ENCODE assay signal across 21 cellular contexts in genomic region chr2:173716458-173717052, GRCh38.
"Had no signal": no experiment of that assay in that cellular context is flagged by ENCODE, and none has a peak within 500 bp of the region (broad histone marks: within the 10 kb centered on the region; RNA-seq: fewer than 3 reads in every experiment).

No MANE protein-coding gene starts in this region.

- H3K36me3 Mint-ChIP-seq: activated naive CD4-positive, alpha-beta T cell treated with anti-CD3 and anti-CD28 coated beads, Interleukin-2, amount 50 U/mL, for 24 hours; memory B cell; naive thymus-derived CD8-positive, alpha-beta T cell; stimulated activated naive B cell treated with anti-CD40 and anti-IgM and Interleukin-4, amounts not matched to agents 10 μg/mL and 1 μg/mL and 100 μg/mL, for 72 hours; WTC11 had no signal

- ATAC-seq: activated CD8-positive, alpha-beta T cell treated with anti-CD3 and anti-CD28 coated beads for 36 hours; body of pancreas; heart right ventricle; left lung; naive thymus-derived CD8-positive, alpha-beta T cell; pancreas; stimulated activated naive B cell treated with anti-CD40 and anti-IgM and Interleukin-4, amounts not matched to agents 10 μg/mL and 1 μg/mL and 100 μg/mL, for 72 hours; WTC11 had no signal

- H3K4me1 Mint-ChIP-seq: activated naive CD4-positive, alpha-beta T cell treated with anti-CD3 and anti-CD28 coated beads, Interleukin-2, amount 50 U/mL, for 24 hours; central memory CD8-positive, alpha-beta T cell; memory B cell; naive thymus-derived CD8-positive, alpha-beta T cell; stimulated activated naive B cell treated with anti-CD40 and anti-IgM and Interleukin-4, amounts not matched to agents 10 μg/mL and 1 μg/mL and 100 μg/mL, for 72 hours; WTC11 had no signal

- DNase-seq: activated CD4-positive, alpha-beta T cell treated with anti-CD3 and anti-CD28 coated beads for 48 hours; activated CD8-positive, alpha-beta memory T cell treated with anti-CD3 and anti-CD28 coated beads, Interleukin-2, amount 50 U/mL, for 4 hours; activated CD8-positive, alpha-beta T cell treated with anti-CD3 and anti-CD28 coated beads for 36 hours; activated effector memory CD4-positive, alpha-beta T cell treated with anti-CD3 and anti-CD28 coated beads, Interleukin-2, amount 50 U/mL, for 16 hours; activated T-cell treated with anti-CD3 and anti-CD28 coated beads, Interleukin-2, amount 50 U/mL, for 48 hours; adrenal gland; body of pancreas; foreskin melanocyte; heart right ventricle; left lung; naive thymus-derived CD8-positive, alpha-beta T cell; pancreas; stimulated activated CD4-positive, alpha-beta T cell treated with anti-CD3 and anti-CD28 coated beads, Interleukin-2, amount 100 ng/mL, for 48 hours; stimulated activated naive B cell treated with anti-CD40 and anti-IgM and Interleukin-4, amounts not matched to agents 10 μg/mL and 1 μg/mL and 100 μg/mL, for 72 hours; T-helper 2 cell had no signal

- H3K9me3 Mint-ChIP-seq: activated CD8-positive, alpha-beta T cell treated with anti-CD3 and anti-CD28 coated beads for 36 hours; activated naive CD4-positive, alpha-beta T cell treated with anti-CD3 and anti-CD28 coated beads, Interleukin-2, amount 50 U/mL, for 24 hours; central memory CD8-positive, alpha-beta T cell; memory B cell; naive thymus-derived CD8-positive, alpha-beta T cell; stimulated activated naive B cell treated with anti-CD40 and anti-IgM and Interleukin-4, amounts not matched to agents 10 μg/mL and 1 μg/mL and 100 μg/mL, for 72 hours; WTC11 had no signal

- H3K4me3 Mint-ChIP-seq: activated CD8-positive, alpha-beta T cell treated with anti-CD3 and anti-CD28 coated beads for 36 hours; activated naive CD4-positive, alpha-beta T cell treated with anti-CD3 and anti-CD28 coated beads, Interleukin-2, amount 50 U/mL, for 24 hours; central memory CD8-positive, alpha-beta T cell; memory B cell; naive thymus-derived CD8-positive, alpha-beta T cell; stimulated activated naive B cell treated with anti-CD40 and anti-IgM and Interleukin-4, amounts not matched to agents 10 μg/mL and 1 μg/mL and 100 μg/mL, for 72 hours; WTC11 had no signal

- H3K27ac Mint-ChIP-seq: activated CD8-positive, alpha-beta T cell treated with anti-CD3 and anti-CD28 coated beads for 36 hours; activated naive CD4-positive, alpha-beta T cell treated with anti-CD3 and anti-CD28 coated beads, Interleukin-2, amount 50 U/mL, for 24 hours; memory B cell; naive thymus-derived CD8-positive, alpha-beta T cell; stimulated activated naive B cell treated with anti-CD40 and anti-IgM and Interleukin-4, amounts not matched to agents 10 μg/mL and 1 μg/mL and 100 μg/mL, for 72 hours; WTC11 had no signal

- H3K27ac ChIP-seq: adrenal gland, body of pancreas, coronary artery, heart right ventricle, left lung, pancreas, tibial nerve had no signal
